In genomic region chr16:3878610-3879009, GRCh38 we compare ENCODE assay signal across 8 cellular contexts. TPM values are rescaled to one million over a fixed set of nuclear protein-coding genes. Genes with fewer than 3 reads are reported as not detected.
DNase-seq lines count a peak whose midpoint lies in the region; ATAC-seq and TF ChIP-seq lines count a peak whose summit lies in the region.

No MANE protein-coding gene starts in this region.

- peaks cover 44% of the 10 kb centered on the region for H3K79me2 ChIP-seq in H9 (ENCODE audit: insufficient read depth, low read length)

- no peak overlapping the region for H3K9ac ChIP-seq in H9 (ENCODE audit: extremely low read depth, insufficient read length, low read length)

- no peaks in the 10 kb centered on the region for H3K9me3 Mint-ChIP-seq in H9

- no peak overlapping the region for H2AFZ ChIP-seq in H9 (ENCODE audit: low read length)

- H3K36me3 ChIP-seq in RWPE2 (ENCODE audit: low read depth) = peaks cover 10% of the 10 kb centered on the region; the same call in 1 of the 2 replicates

- peak overlapping the region; percentile 88 for H3K4me2 ChIP-seq in H9 (ENCODE audit: insufficient read depth, insufficient read length, low read length)

- peaks cover 8% of the 10 kb centered on the region for H3K23me2 ChIP-seq in H9 (ENCODE audit: insufficient read length, low read depth, low read length, poor library complexity, severe bottlenecking)

- H3K36me3 Mint-ChIP-seq in H9 (ENCODE audit: insufficient read depth in 1 of 3, low read depth in 3 of 3) = peaks cover 4 to 24% (median 20%) of the 10 kb centered on the region in 3 experiments; a peak in 6 of 7 replicates

- H4K20me1 ChIP-seq in H9 (ENCODE audit: control insufficient read depth, insufficient read depth, insufficient read length) = peaks cover 3% of the 10 kb centered on the region

- no peak overlapping the region for H2BK20ac ChIP-seq in H9 (ENCODE audit: low read depth, low read length, poor library complexity, severe bottlenecking)

- no peak overlapping the region for H3T11ph ChIP-seq in H9 (ENCODE audit: low read length)

- H3K4me3 Mint-ChIP-seq in H9 = peak overlapping the region; percentile 83 to 88

- H2BK15ac ChIP-seq in H9 (ENCODE audit: low read depth, low read length) = no peak overlapping the region

- no peak overlapping the region for H3K23ac ChIP-seq in H9 (ENCODE audit: insufficient read length, low read depth, low read length)

- no peaks in the 10 kb centered on the region for H3K27me3 ChIP-seq in H9 (ENCODE audit: insufficient read depth, low read length)
- no peaks in the 10 kb centered on the region for H3K27me3 ChIP-seq in RWPE2 (ENCODE audit: insufficient read depth, poor library complexity, severe bottlenecking)

- CTCF ChIA-PET in GM10248 (lab: Yijun Ruan, JAX) = interaction anchor here (0.6 to 1.9 kb wide), 7 partner anchors 11 to 375 kb away, joined by 3 to 5 read pairs (median 3); no protein-coding TSS in a partner anchor

- ATAC-seq in RWPE2 (ENCODE audit: low read depth) = no peak
- no peak for ATAC-seq in HG03439 (IDR thresholded peaks at IDR 0.05; ENCODE audit: unreplicated experiment)

- H3K9me3 ChIP-seq in H9 (ENCODE audit: control insufficient read depth, low read depth, low read length) = no peaks in the 10 kb centered on the region
- H3K9me3 ChIP-seq in RWPE2 (ENCODE audit: severe bottlenecking) = no peaks in the 10 kb centered on the region

- no peak overlapping the region for H2BK5ac ChIP-seq in H9 (ENCODE audit: insufficient read length, low read length)

- H2AK5ac ChIP-seq in H9 (ENCODE audit: insufficient read length, low read length) = no peak overlapping the region

- 0 out of 2 replicates have a peak, but pooled peaks cover 1% of the 10 kb centered on the region for H3K27me3 Mint-ChIP-seq in H9 (ENCODE audit: low read depth)

- H3K27ac ChIP-seq in H9 (ENCODE audit: insufficient read length, low read depth, low read length) (no peak overlapping the region), RWPE2 (ENCODE audit: poor library complexity, severe bottlenecking) (no peak overlapping the region)

- no peak overlapping the region for H2BK12ac ChIP-seq in H9 (ENCODE audit: insufficient read length, low read depth, low read length)

- H3K14ac ChIP-seq in H9 (ENCODE audit: insufficient read depth, low read length) = no peak overlapping the region

- peaks cover 45 to 49% of the 10 kb centered on the region in 2 experiments for H3K4me1 Mint-ChIP-seq in H9

- peak overlapping the region; percentile 98 for H3K4me3 ChIP-seq in RWPE2 (ENCODE audit: severe bottlenecking)
- H3K4me3 ChIP-seq in skeletal muscle cell (ENCODE audit: low read depth, low read length) = peak overlapping the region; percentile 78

- peaks cover 6% of the 10 kb centered on the region for H3K79me1 ChIP-seq in H9 (ENCODE audit: insufficient read depth, low read depth, low read length, poor library complexity, severe bottlenecking)

- POLR2A ChIA-PET in GM10248 (lab: Yijun Ruan, JAX) = no interaction called here

- no peak overlapping the region for H3K18ac ChIP-seq in H9 (ENCODE audit: insufficient read length, low read depth, low read length)

- no peak overlapping the region for H4K5ac ChIP-seq in H9 (ENCODE audit: insufficient read length, low read depth, low read length)

- no peak overlapping the region for H2BK120ac ChIP-seq in H9 (ENCODE audit: low read depth, low read length, poor library complexity, severe bottlenecking)

- WGBS in H9 (ENCODE audit: extremely low coverage, insufficient read length, low lambda C conversion rate) = no CpG with 5 or more reads among the region's 8 CpGs

- H3K27ac Mint-ChIP-seq in H9 = no peak overlapping the region; a peak in 1 of 7 replicates

- no peak overlapping the region for H4K91ac ChIP-seq in H9 (ENCODE audit: insufficient read length, low read depth, low read length)

- no peak overlapping the region for H3K56ac ChIP-seq in H9 (ENCODE audit: insufficient read length, low read depth, low read length)

- no peak overlapping the region for H4K8ac ChIP-seq in H9 (replicated peaks; ENCODE audit: insufficient read length, low read depth, low read length)

- H3K4me1 ChIP-seq in H9 (ENCODE audit: insufficient read depth, low read length) (peaks cover 9% of the 10 kb centered on the region; the same call in 1 of the 2 replicates), RWPE2 (ENCODE audit: insufficient read depth, poor library complexity, severe bottlenecking) (no peaks in the 10 kb centered on the region)

- no peak for DNase-seq in H9
- peak; percentile 2 for DNase-seq in RWPE2 (ENCODE audit: low spot score)
- peak; percentile 53 for DNase-seq in fibroblast of peridontal ligament (ENCODE audit: extremely low read depth)
- DNase-seq in skeletal muscle cell (ENCODE audit: low read depth) = no peak
- no peak for DNase-seq in SW 1271 (lab: John Stamatoyannopoulos, UW)
- no peak for DNase-seq in GM10248 (ENCODE audit: extremely low spot score)
- DNase-seq in activated gamma-delta T cell treated with Interleukin-2 at 50 U/mL for 16 hours = no peak

- TF ChIP-seq CTCF in H9 (conservative IDR thresholded peaks at IDR 0.05) = no peak
- no peak for TF ChIP-seq CTCF in RWPE2 (IDR thresholded peaks at IDR 0.05; ENCODE audit: poor library complexity, severe bottlenecking)
- TF ChIP-seq CTCF in GM10248 (IDR thresholded peaks at IDR 0.05; ENCODE audit: control extremely low read depth, extremely low read depth, low read depth, missing control alignments) = no peak

- no peak overlapping the region for H3K4ac ChIP-seq in H9 (ENCODE audit: low read depth, low read length)

RNA-seq across cellular contexts. Expression of gene CREBBP, which starts 1.9 kb away (rescaled TPM):
- total RNA-seq in H9 (2021) = 79.1 and 81.1 TPM in 2 replicates

Comparison
In these comparisons a context has a peak if more than half of its experiments do, and no peak if none do; other contexts are left out.
1. DNase-seq: peak in RWPE2 (single experiment) and fibroblast of peridontal ligament (single experiment); none in H9 (single experiment), skeletal muscle cell (single experiment), SW 1271 (0 of 2), GM10248 (single experiment) and activated gamma-delta T cell treated with Interleukin-2 at 50 U/mL for 16 hours (single experiment).